28 cellular contexts compared by ENCODE assay signal in the genomic region with DNA sequence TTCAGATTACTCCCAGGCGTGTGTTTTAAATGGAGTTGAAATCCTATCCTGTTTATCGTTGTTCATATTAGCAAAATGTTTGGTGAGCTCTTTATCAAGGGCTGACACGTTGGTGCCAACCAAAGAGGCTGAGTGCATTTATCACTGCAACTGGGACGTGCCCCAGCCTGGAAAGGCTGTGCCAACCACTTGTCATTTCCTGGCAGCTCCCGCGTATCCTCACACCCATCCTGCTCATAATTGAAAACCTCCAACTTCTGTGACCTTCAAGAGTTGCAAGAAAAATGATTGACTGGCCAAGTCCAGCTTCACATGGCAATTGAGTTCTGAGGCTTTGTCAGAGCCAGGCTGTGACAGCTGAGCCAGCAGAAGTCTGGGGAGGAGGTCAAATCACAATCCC. TPM values are rescaled to one million over a fixed set of nuclear protein-coding genes. Genes with fewer than 3 reads are reported as not detected.
"Had no signal": no experiment of that assay in that cellular context is flagged by ENCODE, and none has a peak within 500 bp of the region (broad histone marks: within the 10 kb centered on the region; RNA-seq: fewer than 3 reads in every experiment).

No MANE protein-coding gene starts in this region.

- DNase-seq: activated CD4-positive, alpha-beta memory T cell treated with anti-CD3 and anti-CD28 coated beads for 36 hours; activated CD4-positive, alpha-beta T cell treated with anti-CD3 and anti-CD28 coated beads for 48 hours; activated gamma-delta T cell treated with Interleukin-2 at 50 U/mL for 16 hours; activated naive CD4-positive, alpha-beta T cell treated with anti-CD3 and anti-CD28 coated beads, Interleukin-2, amount 50 U/mL, for 16 hours; activated T-cell treated with anti-CD3 and anti-CD28 coated beads, Interleukin-2, amount 50 U/mL, for 4 hours; amygdala; central memory CD4-positive, alpha-beta T cell; foreskin fibroblast; kidney glomerular epithelial cell; left lung; mucosa of descending colon; nephron progenitor cell; ovary; retina; stimulated activated CD4-positive, alpha-beta T cell treated with anti-CD3 and anti-CD28 coated beads, Interleukin-1b, Interleukin-23, amount 100 ng/mL, for 48 hours; stimulated activated CD4-positive, alpha-beta T cell treated with anti-CD3 and anti-CD28 coated beads, Interleukin-4, amount 100 ng/mL, for 4 hours; stimulated activated CD8-positive, alpha-beta memory T cell treated with anti-CD3 and anti-CD28 coated beads, Interleukin-4, amount 100 ng/mL, for 48 hours; stomach; T-helper 9 cell; tibial artery had no signal

- H3K36me3 Mint-ChIP-seq: activated CD4-positive, alpha-beta memory T cell treated with anti-CD3 and anti-CD28 coated beads for 36 hours; stimulated activated memory B cell treated with anti-CD40 and anti-IgM and Interleukin-4, amounts not matched to agents 10 μg/mL and 1 μg/mL and 100 μg/mL, for 72 hours had no signal

- H3K4me1 Mint-ChIP-seq: activated T-helper 17 cell treated with anti-CD3 and anti-CD28 coated beads, Interleukin-2, amount 50 U/mL, for 72 hours; nephron progenitor cell; stimulated activated memory B cell treated with anti-CD40 and anti-IgM and Interleukin-4, amounts not matched to agents 10 μg/mL and 1 μg/mL and 100 μg/mL, for 72 hours had no signal

- ATAC-seq: activated CD4-positive, CD25-positive, alpha-beta regulatory T cell treated with anti-CD3 and anti-CD28 coated beads, Interleukin-2, amount 50 U/mL, for 24 hours; activated T-cell treated with anti-CD3 and anti-CD28 coated beads, Interleukin-2, amount 50 U/mL, for 4 hours; activated T-helper 17 cell treated with anti-CD3 and anti-CD28 coated beads, Interleukin-2, amount 50 U/mL, for 72 hours; left lung; mucosa of descending colon; stimulated activated memory B cell treated with anti-CD40 and anti-IgM and Interleukin-4, amounts not matched to agents 10 μg/mL and 1 μg/mL and 100 μg/mL, for 72 hours had no signal

- H3K27me3 Mint-ChIP-seq: activated CD4-positive, alpha-beta memory T cell treated with anti-CD3 and anti-CD28 coated beads for 36 hours; stimulated activated memory B cell treated with anti-CD40 and anti-IgM and Interleukin-4, amounts not matched to agents 10 μg/mL and 1 μg/mL and 100 μg/mL, for 72 hours had no signal

- H3K27ac Mint-ChIP-seq: activated CD4-positive, alpha-beta memory T cell treated with anti-CD3 and anti-CD28 coated beads for 36 hours; activated T-helper 17 cell treated with anti-CD3 and anti-CD28 coated beads, Interleukin-2, amount 50 U/mL, for 72 hours; nephron progenitor cell; progenitor cell of endocrine pancreas; stimulated activated memory B cell treated with anti-CD40 and anti-IgM and Interleukin-4, amounts not matched to agents 10 μg/mL and 1 μg/mL and 100 μg/mL, for 72 hours; T-helper 1 cell treated with Interleukin-12 subunit alpha and Interleukin-12 subunit beta and Interleukin-4 antibody, amounts not matched to agents 30 μg/mL and 1 μg/mL, for 36 hours had no signal

- H3K9me3 Mint-ChIP-seq: activated CD4-positive, alpha-beta memory T cell treated with anti-CD3 and anti-CD28 coated beads for 36 hours; activated T-cell treated with anti-CD3 and anti-CD28 coated beads, Interleukin-2, amount 50 U/mL, for 4 hours; activated T-helper 17 cell treated with anti-CD3 and anti-CD28 coated beads, Interleukin-2, amount 50 U/mL, for 72 hours; nephron progenitor cell; stimulated activated memory B cell treated with anti-CD40 and anti-IgM and Interleukin-4, amounts not matched to agents 10 μg/mL and 1 μg/mL and 100 μg/mL, for 72 hours; T-helper 1 cell treated with Interleukin-12 subunit alpha and Interleukin-12 subunit beta and Interleukin-4 antibody, amounts not matched to agents 30 μg/mL and 1 μg/mL, for 36 hours had no signal

- H3K4me3 Mint-ChIP-seq: activated CD4-positive, alpha-beta memory T cell treated with anti-CD3 and anti-CD28 coated beads for 36 hours; activated T-cell treated with anti-CD3 and anti-CD28 coated beads, Interleukin-2, amount 50 U/mL, for 4 hours; activated T-helper 17 cell treated with anti-CD3 and anti-CD28 coated beads, Interleukin-2, amount 50 U/mL, for 72 hours; nephron progenitor cell; stimulated activated memory B cell treated with anti-CD40 and anti-IgM and Interleukin-4, amounts not matched to agents 10 μg/mL and 1 μg/mL and 100 μg/mL, for 72 hours; T-helper 1 cell treated with Interleukin-12 subunit alpha and Interleukin-12 subunit beta and Interleukin-4 antibody, amounts not matched to agents 30 μg/mL and 1 μg/mL, for 36 hours had no signal

RNA-seq across cellular contexts. Expression of gene KCNA3, which starts 43.7 kb away (rescaled TPM):
- total RNA-seq: endothelial cell of umbilical vein, lung microvascular endothelial cell, myocyte had no signal
